ENCODE assay signal across 19 cellular contexts in genomic region chr11:88169481-88169880, GRCh38. TPM values are rescaled to one million over a fixed set of nuclear protein-coding genes. Genes with fewer than 3 reads are reported as not detected.
"Had no signal": no experiment of that assay in that cellular context is flagged by ENCODE, and none has a peak within 500 bp of the region (broad histone marks: within the 10 kb centered on the region; RNA-seq: fewer than 3 reads in every experiment).

No MANE protein-coding gene starts in this region.

- H3K36me3 Mint-ChIP-seq: activated naive CD4-positive, alpha-beta T cell treated with anti-CD3 and anti-CD28 coated beads, Interleukin-2, amount 50 U/mL, for 24 hours; naive thymus-derived CD4-positive, alpha-beta T cell had no signal

- H3K9me3 Mint-ChIP-seq: activated naive CD4-positive, alpha-beta T cell treated with anti-CD3 and anti-CD28 coated beads, Interleukin-2, amount 50 U/mL, for 24 hours; effector memory CD8-positive, alpha-beta T cell; naive thymus-derived CD4-positive, alpha-beta T cell; stimulated activated naive CD8-positive, alpha-beta T cell treated with anti-CD3 and anti-CD28 coated beads, Interleukin-15, amount 100 ng/mL, for 72 hours; T-helper 1 cell treated with Interleukin-12 subunit alpha and Interleukin-12 subunit beta and Interleukin-4 antibody, amounts not matched to agents 30 μg/mL and 1 μg/mL, for 36 hours had no signal

- H3K36me3 ChIP-seq: adrenal gland, gastroesophageal sphincter, heart left ventricle, prostate gland, suprapubic skin, WERI-Rb-1 had no signal

- H3K9me3 ChIP-seq: adrenal gland, gastroesophageal sphincter, heart left ventricle, prostate gland, suprapubic skin had no signal

- H3K27me3 ChIP-seq: adrenal gland, gastroesophageal sphincter, heart left ventricle, suprapubic skin had no signal

- H3K27ac Mint-ChIP-seq: activated naive CD4-positive, alpha-beta T cell treated with anti-CD3 and anti-CD28 coated beads, Interleukin-2, amount 50 U/mL, for 24 hours; effector memory CD8-positive, alpha-beta T cell; naive thymus-derived CD4-positive, alpha-beta T cell; stimulated activated naive CD8-positive, alpha-beta T cell treated with anti-CD3 and anti-CD28 coated beads, Interleukin-15, amount 100 ng/mL, for 72 hours; T-helper 1 cell treated with Interleukin-12 subunit alpha and Interleukin-12 subunit beta and Interleukin-4 antibody, amounts not matched to agents 30 μg/mL and 1 μg/mL, for 36 hours had no signal

- H3K4me1 ChIP-seq: prostate gland had no signal

- H3K27me3 Mint-ChIP-seq: effector memory CD8-positive, alpha-beta T cell had no signal

- ATAC-seq: effector memory CD8-positive, alpha-beta T cell; gastroesophageal sphincter; heart left ventricle; naive thymus-derived CD4-positive, alpha-beta T cell; right cardiac atrium; stimulated activated naive CD8-positive, alpha-beta T cell treated with anti-CD3 and anti-CD28 coated beads, Interleukin-15, amount 100 ng/mL, for 72 hours had no signal

- H3K4me3 ChIP-seq: adrenal gland, gastroesophageal sphincter, heart left ventricle, prostate gland, skin epidermis, suprapubic skin had no signal

- DNase-seq: activated CD4-positive, alpha-beta T cell treated with anti-CD3 and anti-CD28 coated beads for 1 hour; activated gamma-delta T cell; adrenal gland; effector memory CD8-positive, alpha-beta T cell; heart left ventricle; mesenchymal stem cell; naive thymus-derived CD4-positive, alpha-beta T cell; right cardiac atrium; stimulated activated CD4-positive, alpha-beta T cell treated with anti-CD3 and anti-CD28 coated beads, Interleukin-15, amount 100 ng/mL, for 24 hours; stimulated activated CD4-positive, alpha-beta T cell treated with anti-CD3 and anti-CD28 coated beads, Interleukin-2, amount 100 ng/mL, for 48 hours; stimulated activated naive CD8-positive, alpha-beta T cell treated with anti-CD3 and anti-CD28 coated beads, Interleukin-15, amount 100 ng/mL, for 72 hours; WERI-Rb-1 had no signal

- H3K27ac ChIP-seq: adrenal gland, gastroesophageal sphincter, heart left ventricle, prostate gland, suprapubic skin, WERI-Rb-1 had no signal

- H3K4me3 Mint-ChIP-seq: activated naive CD4-positive, alpha-beta T cell treated with anti-CD3 and anti-CD28 coated beads, Interleukin-2, amount 50 U/mL, for 24 hours; effector memory CD8-positive, alpha-beta T cell; naive thymus-derived CD4-positive, alpha-beta T cell; stimulated activated naive CD8-positive, alpha-beta T cell treated with anti-CD3 and anti-CD28 coated beads, Interleukin-15, amount 100 ng/mL, for 72 hours; T-helper 1 cell treated with Interleukin-12 subunit alpha and Interleukin-12 subunit beta and Interleukin-4 antibody, amounts not matched to agents 30 μg/mL and 1 μg/mL, for 36 hours had no signal

RNA-seq across cellular contexts. Expression of gene RAB38, which starts 5.8 kb away (rescaled TPM):
- total RNA-seq: osteocyte had no signal
